Comparison of ENCODE assay signal across 7 cellular contexts in the genomic region with DNA sequence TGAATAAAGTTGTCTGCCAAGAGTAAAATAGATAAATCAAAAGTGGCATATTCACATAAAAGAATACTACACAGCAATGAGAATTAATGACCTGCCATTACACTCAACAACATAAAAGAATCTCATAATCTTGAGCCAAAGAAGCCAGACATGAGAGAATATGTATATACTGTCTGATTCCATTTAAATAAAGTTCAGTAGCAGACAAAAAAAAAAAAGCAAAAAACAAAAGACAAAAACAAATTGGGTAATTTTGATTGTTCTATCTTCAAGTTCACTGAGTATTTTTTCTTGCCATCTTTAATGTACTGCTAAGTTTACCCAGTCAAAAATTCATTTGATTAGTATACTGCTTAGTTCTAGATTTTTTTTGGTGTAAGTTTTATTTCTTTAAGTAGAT.
"Had no signal": no experiment of that assay in that cellular context is flagged by ENCODE, and none has a peak within 500 bp of the region (broad histone marks: within the 10 kb centered on the region; RNA-seq: fewer than 3 reads in every experiment).

No MANE protein-coding gene starts in this region.

- DNase-seq: GDM1, GF-D8 had no signal

- FAIRE-seq: G401.6, GM12891, GM12892, GM18507, GM19239 had no signal
